Comparison of ENCODE assay signal across 11 cellular contexts in genomic region chr14:92510972-92511371, GRCh38. TPM values are rescaled to one million over a fixed set of nuclear protein-coding genes. Genes with fewer than 3 reads are reported as not detected.
DNase-seq lines count a peak whose midpoint lies in the region; ATAC-seq and TF ChIP-seq lines count a peak whose summit lies in the region.
"Had no signal": no experiment of that assay in that cellular context is flagged by ENCODE, and none has a peak within 500 bp of the region (broad histone marks: within the 10 kb centered on the region; RNA-seq: fewer than 3 reads in every experiment).

No MANE protein-coding gene starts in this region.

- H3K4me1 ChIP-seq in OCI-LY7 (ENCODE audit: insufficient read depth, low read length, poor library complexity, severe bottlenecking) (peaks cover 12% of the 10 kb centered on the region), spleen (peaks cover 19 to 77% (median 56%) of the 10 kb centered on the region in 6 donors)

- no peaks in the 10 kb centered on the region for H3K9me2 ChIP-seq in OCI-LY7 (ENCODE audit: insufficient read depth, low read length)

- 0 out of 2 replicates have a peak, but pooled peaks have one; percentile 23 for TF ChIP-seq CTCF in OCI-LY7 (conservative IDR thresholded peaks at IDR 0.05; ENCODE audit: low read length)
- TF ChIP-seq CTCF in spleen (IDR thresholded peaks at IDR 0.05 in 8 of 11, conservative IDR thresholded peaks at IDR 0.05 in 3 of 11): no peak

- no peak for ATAC-seq in GM21381 (IDR thresholded peaks at IDR 0.05; ENCODE audit: unreplicated experiment)

- WGBS in spleen, 5 donors: 90 to 100% (median 94%) methylated on average over 2 of the region's 2 CpGs

- H3K27ac ChIP-seq in OCI-LY7 (ENCODE audit: low read depth, low read length, poor library complexity, severe bottlenecking): no peak overlapping the region
- H3K27ac ChIP-seq in spleen: no peak overlapping the region

- H3K4me2 ChIP-seq in OCI-LY7 (ENCODE audit: low read length): no peak overlapping the region

- no TSS peak for BruUV-seq in OCI-LY7 (replicated peaks; lab: Mats Ljungman, UMichigan)

- POLR2A ChIA-PET in OCI-LY7 (lab: Charles Lee): no interaction called here

- H4K20me1 ChIP-seq in OCI-LY7 (ENCODE audit: insufficient read depth, low read length): no peaks in the 10 kb centered on the region

- TF ChIP-seq POLR2A in spleen (IDR thresholded peaks at IDR 0.05): no peak

- intact Hi-C loops in OCI-LY7 (cut with micrococcal nuclease; ENCODE audit: unreplicated experiment) (no loop called here), spleen (cut with DNase I; ENCODE audit: low total_unique reads) (no loop called here)

- no peak overlapping the region for H3K4me3 ChIP-seq in OCI-LY7 (ENCODE audit: low read depth, low read length, poor library complexity, severe bottlenecking)
- H3K4me3 ChIP-seq in spleen: no peak overlapping the region

- no peak overlapping the region for H2AFZ ChIP-seq in OCI-LY7 (ENCODE audit: low read length)

- no peaks in the 10 kb centered on the region for H3K79me2 ChIP-seq in OCI-LY7 (ENCODE audit: insufficient read depth, low read depth, low read length)

- CTCF ChIA-PET in OCI-LY7 (lab: Charles Lee; ENCODE audit: unreplicated experiment): no interaction called here

- H3K9me3 ChIP-seq in OCI-LY7 (ENCODE audit: low read length) (no peaks in the 10 kb centered on the region), spleen (no peaks in the 10 kb centered on the region)

- H3K36me3 ChIP-seq in OCI-LY7 (ENCODE audit: insufficient read depth, low read length): no peaks in the 10 kb centered on the region
- no peaks in the 10 kb centered on the region for H3K36me3 ChIP-seq in spleen

- peak; percentile 55 for DNase-seq in DMS53 (lab: John Stamatoyannopoulos, UW)
- DNase-seq in DMS53 treated with DMSO at 0.1 percent for 48 hours (lab: John Stamatoyannopoulos, UW; ENCODE audit: unreplicated experiment): no peak
- peak; percentile 6 for DNase-seq in OCI-LY7 (ENCODE audit: low spot score)
- DNase-seq in iPS-NIHi11 (ENCODE audit: low spot score): peak; percentile 67
- peak; percentile 43 for DNase-seq in spleen
- DNase-seq in NCI-H1436 (lab: John Stamatoyannopoulos, UW): no peak
- DNase-seq in NCI-H2171 treated with DMSO at 0.1 percent for 48 hours (lab: John Stamatoyannopoulos, UW): no peak
- DNase-seq: activated naive CD4-positive, alpha-beta T cell treated with anti-CD3 and anti-CD28 coated beads, Interleukin-2, amount 50 U/mL, for 16 hours; effector CD4-positive, alpha-beta T cell; MM.1S had no signal

- peaks cover 0 to 19% (median 0%) of the 10 kb centered on the region in 7 donors for H3K27me3 ChIP-seq in spleen (replicated peaks in 1 of 7)

RNA-seq across cellular contexts. Expression of gene RIN3, which starts 2.6 kb away (rescaled TPM):
- total RNA-seq in OCI-LY7 (2014; rRNA removed; shearing (Covaris generic)): not detected in 2 replicates
- total RNA-seq in OCI-LY7 (2022): not detected in 2 replicates
- total RNA-seq in spleen: 100 to 1,000 TPM in 2 of 7 donors, 10 to 100 TPM in 5; 65.4 to 117 (median 95.4) TPM
- 10 to 100 TPM; 17.2 to 28.8 (median 22.9) TPM for polyA plus RNA-seq in spleen

Comparison
In these comparisons a context has a peak if more than half of its experiments do, and no peak if none do; other contexts are left out.
1. DNase-seq: peak in DMS53 (single experiment), OCI-LY7 (single experiment), iPS-NIHi11 (single experiment) and spleen (single experiment); none in DMS53 treated with DMSO at 0.1 percent for 48 hours (single experiment), NCI-H1436 (single experiment) and NCI-H2171 treated with DMSO at 0.1 percent for 48 hours (single experiment).
2. RNA of gene RIN3, which starts 2.6 kb away (total RNA-seq): 65.4 to 117 TPM in spleen; not detected in OCI-LY7; every median in the first group is over 10 times any median in the second.